27 cellular contexts compared by ENCODE assay signal in the genomic region with DNA sequence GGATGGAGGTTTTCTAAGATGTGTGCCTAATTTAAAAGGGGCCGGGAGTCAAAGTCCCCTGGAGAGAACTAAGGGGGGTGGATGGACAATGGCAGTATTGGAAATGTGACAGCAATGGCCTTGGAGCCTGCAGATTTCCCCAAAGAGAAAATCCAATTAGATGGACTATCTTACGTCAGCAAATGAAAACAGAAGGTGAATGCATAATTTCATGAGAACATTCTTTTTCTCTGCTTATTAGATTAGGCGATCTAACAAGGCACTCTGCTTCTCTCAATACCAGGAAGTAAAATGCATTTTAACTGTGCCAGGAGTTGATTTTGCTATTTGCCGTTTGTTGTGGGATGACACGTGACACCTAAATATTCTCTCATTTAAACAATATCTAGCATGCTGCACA.
"Had no signal": no experiment of that assay in that cellular context is flagged by ENCODE, and none has a peak within 500 bp of the region (broad histone marks: within the 10 kb centered on the region; RNA-seq: fewer than 3 reads in every experiment).

No MANE protein-coding gene starts in this region.

- H3K27me3 ChIP-seq: ovary, right lobe of liver, sigmoid colon, thyroid gland, tibial nerve, upper lobe of left lung, vagina had no signal

- H3K27ac Mint-ChIP-seq: natural killer cell; nephron; progenitor cell of endocrine pancreas; stimulated activated effector memory CD8-positive, alpha-beta T cell treated with anti-CD3 and anti-CD28 coated beads, Interleukin-12 subunit alpha, Interleukin-12 subunit beta, amount 100 ng/mL, for 72 hours; stimulated activated naive B cell treated with anti-CD40 and anti-IgM and Interleukin-4, amounts not matched to agents 10 μg/mL and 1 μg/mL and 100 μg/mL, for 72 hours; stimulated activated naive CD8-positive, alpha-beta T cell treated with anti-CD3 and anti-CD28 coated beads, Interleukin-15, Interleukin-2, amounts not matched to agents 100 ng/mL and 50 ng/mL, for 24 hours had no signal

- H3K4me1 Mint-ChIP-seq: natural killer cell; stimulated activated naive B cell treated with anti-CD40 and anti-IgM and Interleukin-4, amounts not matched to agents 10 μg/mL and 1 μg/mL and 100 μg/mL, for 72 hours had no signal

- H3K79me2 ChIP-seq: parathyroid adenoma had no signal

- ATAC-seq: natural killer cell; psoas muscle; right cardiac atrium; right lobe of liver; stimulated activated effector memory CD8-positive, alpha-beta T cell treated with anti-CD3 and anti-CD28 coated beads, Interleukin-12 subunit alpha, Interleukin-12 subunit beta, amount 100 ng/mL, for 72 hours; stimulated activated naive B cell treated with anti-CD40 and anti-IgM and Interleukin-4, amounts not matched to agents 10 μg/mL and 1 μg/mL and 100 μg/mL, for 72 hours had no signal

- DNase-seq: natural killer cell; occipital lobe; ovary; posterior cingulate gyrus; psoas muscle; right cardiac atrium; right lobe of liver; sigmoid colon; small intestine; stimulated activated CD4-positive, alpha-beta T cell treated with anti-CD3 and anti-CD28 coated beads, Interleukin-15, amount 100 ng/mL, for 24 hours; stimulated activated CD4-positive, alpha-beta T cell treated with anti-CD3 and anti-CD28 coated beads, Interleukin-2, amount 100 ng/mL, for 24 hours; stimulated activated CD4-positive, alpha-beta T cell treated with anti-CD3 and anti-CD28 coated beads, Interleukin-2, amount 100 ng/mL, for 48 hours; stimulated activated CD4-positive, alpha-beta T cell treated with anti-CD3 and anti-CD28 coated beads, Interleukin-4, amount 100 ng/mL, for 24 hours; stimulated activated naive B cell treated with anti-CD40 and anti-IgM and Interleukin-4, amounts not matched to agents 10 μg/mL and 1 μg/mL and 100 μg/mL, for 72 hours; stimulated activated naive CD4-positive, alpha-beta T cell treated with Interleukin-2 at 50 U/mL for 16 hours; stomach; thyroid gland; trophoblast cell; upper lobe of left lung had no signal

- H3K27ac ChIP-seq: ovary, parathyroid adenoma, psoas muscle, right lobe of liver, sigmoid colon, stomach, thoracic aorta, thyroid gland, tibial nerve, upper lobe of left lung, vagina had no signal

- H3K36me3 Mint-ChIP-seq: natural killer cell; stimulated activated effector memory CD8-positive, alpha-beta T cell treated with anti-CD3 and anti-CD28 coated beads, Interleukin-12 subunit alpha, Interleukin-12 subunit beta, amount 100 ng/mL, for 72 hours; stimulated activated naive B cell treated with anti-CD40 and anti-IgM and Interleukin-4, amounts not matched to agents 10 μg/mL and 1 μg/mL and 100 μg/mL, for 72 hours had no signal

- H3K4me3 Mint-ChIP-seq: natural killer cell; nephron; stimulated activated effector memory CD8-positive, alpha-beta T cell treated with anti-CD3 and anti-CD28 coated beads, Interleukin-12 subunit alpha, Interleukin-12 subunit beta, amount 100 ng/mL, for 72 hours; stimulated activated naive B cell treated with anti-CD40 and anti-IgM and Interleukin-4, amounts not matched to agents 10 μg/mL and 1 μg/mL and 100 μg/mL, for 72 hours; stimulated activated naive CD8-positive, alpha-beta T cell treated with anti-CD3 and anti-CD28 coated beads, Interleukin-15, Interleukin-2, amounts not matched to agents 100 ng/mL and 50 ng/mL, for 24 hours had no signal

- H2AFZ ChIP-seq: parathyroid adenoma had no signal

- H3K4me1 ChIP-seq: parathyroid adenoma, psoas muscle, right lobe of liver, sigmoid colon, stomach, thyroid gland, tibial nerve, upper lobe of left lung, vagina had no signal

- H3K9me3 ChIP-seq: ovary, psoas muscle, right lobe of liver, sigmoid colon, stomach, thoracic aorta, thyroid gland, tibial nerve, upper lobe of left lung, vagina had no signal

- H3K36me3 ChIP-seq: ovary, right lobe of liver, sigmoid colon, stomach, thoracic aorta, thyroid gland, tibial nerve, upper lobe of left lung, vagina had no signal

- H3K9ac ChIP-seq: parathyroid adenoma had no signal

- H3K9me3 Mint-ChIP-seq: natural killer cell; nephron; stimulated activated effector memory CD8-positive, alpha-beta T cell treated with anti-CD3 and anti-CD28 coated beads, Interleukin-12 subunit alpha, Interleukin-12 subunit beta, amount 100 ng/mL, for 72 hours; stimulated activated naive B cell treated with anti-CD40 and anti-IgM and Interleukin-4, amounts not matched to agents 10 μg/mL and 1 μg/mL and 100 μg/mL, for 72 hours; stimulated activated naive CD8-positive, alpha-beta T cell treated with anti-CD3 and anti-CD28 coated beads, Interleukin-15, Interleukin-2, amounts not matched to agents 100 ng/mL and 50 ng/mL, for 24 hours had no signal

- H3K4me3 ChIP-seq: ovary, psoas muscle, right lobe of liver, sigmoid colon, stomach, thoracic aorta, thyroid gland, tibial nerve, upper lobe of left lung, vagina had no signal
